18 cellular contexts compared by ENCODE assay signal in the genomic region with DNA sequence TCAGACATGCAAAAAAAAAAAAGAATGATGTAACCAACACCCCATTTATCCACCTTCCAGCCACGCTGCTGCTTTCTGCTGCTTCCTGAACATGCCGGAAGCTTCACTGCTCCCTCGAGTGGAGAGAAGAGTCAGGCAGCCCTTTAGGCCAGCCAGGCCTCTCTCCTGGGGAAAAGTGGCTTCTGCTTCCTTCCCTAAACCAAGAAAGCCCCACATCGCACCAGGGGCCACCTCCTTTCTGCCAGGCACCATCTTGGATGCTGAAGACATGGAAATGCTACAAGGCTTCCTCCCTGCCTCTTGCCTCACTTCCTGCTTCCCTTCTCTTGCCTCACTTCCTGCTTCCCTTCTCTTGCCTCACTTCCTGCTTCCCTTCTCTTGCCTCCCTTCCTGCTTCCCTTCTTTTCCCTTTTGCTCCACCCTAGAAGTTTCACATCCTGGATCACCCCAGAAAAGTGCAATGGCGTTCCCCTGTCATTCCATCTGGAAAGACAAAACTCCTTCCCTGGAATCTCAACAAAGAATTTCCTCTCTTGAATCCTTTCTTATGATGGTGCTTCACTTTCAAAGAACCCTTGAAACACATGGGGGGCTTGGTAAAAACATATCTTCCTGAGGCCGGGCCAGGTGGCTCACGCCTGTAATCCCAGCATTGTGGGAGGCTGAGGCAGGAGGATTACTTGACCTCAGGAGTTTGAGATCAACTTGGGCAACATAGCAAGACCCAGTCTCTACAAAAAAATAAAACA. TPM values are rescaled to one million over a fixed set of nuclear protein-coding genes. Genes with fewer than 3 reads are reported as not detected.
DNase-seq lines count a peak whose midpoint lies in the region; ATAC-seq, FAIRE-seq and TF ChIP-seq lines count a peak whose summit lies in the region.
"Had no signal": no experiment of that assay in that cellular context is flagged by ENCODE, and none has a peak within 500 bp of the region (broad histone marks: within the 10 kb centered on the region; RNA-seq: fewer than 3 reads in every experiment).

No MANE protein-coding gene starts in this region.

- RAD21 ChIA-PET in GM12878 (lab: Charles Lee; ENCODE audit: unreplicated experiment) = interaction anchor here (3.9 to 4.0 kb wide), 2 partner anchors 36 to 44 kb away, joined by 53 to 70 read pairs; no protein-coding TSS in a partner anchor

- intact Hi-C loops in activated naive CD4-positive, alpha-beta T cell treated with anti-CD3 and anti-CD28 coated beads for 36 hours (cut with micrococcal nuclease) = no loop called here
- intact Hi-C loops in GM12878 (cut with micrococcal nuclease; ENCODE audit: unreplicated experiment) = no loop called here
- intact Hi-C loops in posterior vena cava (cut with DNase I) = no loop called here

- BruUV-seq in GM12878 (replicated peaks; lab: Mats Ljungman, UMichigan) = no TSS peak

- POLR2A ChIA-PET in GM12878 (lab: Charles Lee) = no interaction called here

- TF ChIP-seq RAD21 in GM12878 (IDR thresholded peaks at IDR 0.05; ENCODE audit: insufficient read depth, low read depth, low read length) = no peak

- no peak overlapping the region for H2AFZ ChIP-seq in GM12878 (ENCODE audit: control insufficient read depth, low read depth, low read length)

- no peak overlapping the region for H3K4me3 Mint-ChIP-seq in activated naive CD4-positive, alpha-beta T cell treated with anti-CD3 and anti-CD28 coated beads for 36 hours
- H3K4me3 Mint-ChIP-seq: stimulated activated naive CD8-positive, alpha-beta T cell treated with anti-CD3 and anti-CD28 coated beads, Interleukin-15, Interleukin-2, amounts not matched to agents 100 ng/mL and 50 ng/mL, for 24 hours had no signal

- peak overlapping the region; percentile 49 for H3K27ac ChIP-seq in GM12878 (ENCODE audit: control insufficient read depth, insufficient read depth)
- H3K27ac ChIP-seq: right lobe of liver had no signal

- no peak for FAIRE-seq in GM12878 (lab: Jason Lieb, UNC)
- FAIRE-seq: H54 had no signal

- H3K4me1 ChIP-seq in GM12878 (ENCODE audit: control insufficient read depth, insufficient read depth, low read length) = peaks cover 54% of the 10 kb centered on the region
- H3K4me1 ChIP-seq: right lobe of liver had no signal

- peaks cover 8% of the 10 kb centered on the region; the same call in 2 of the 3 replicates for H3K9me3 ChIP-seq in GM12878 (replicated peaks; ENCODE audit: control insufficient read depth, insufficient read depth, low read length)
- H3K9me3 ChIP-seq: right lobe of liver had no signal

- no peaks in the 10 kb centered on the region for H3K27me3 Mint-ChIP-seq in activated naive CD4-positive, alpha-beta T cell treated with anti-CD3 and anti-CD28 coated beads for 36 hours (ENCODE audit: low read depth)

- TF ChIP-seq CTCF in GM12878 (IDR thresholded peaks at IDR 0.05 in 2 of 3, conservative IDR thresholded peaks at IDR 0.05 in 1 of 3; ENCODE audit: control insufficient read depth in 2 of 3, extremely low read depth in 1 of 3, insufficient read depth in 1 of 3, low read depth in 3 of 3, low read length in 3 of 3) = no peak

- no peak overlapping the region for H3K9ac ChIP-seq in GM12878 (ENCODE audit: control insufficient read depth, insufficient read depth, low read length)

- DNase-seq in activated naive CD4-positive, alpha-beta T cell treated with anti-CD3 and anti-CD28 coated beads for 36 hours = no peak
- DNase-seq in activated naive CD4-positive, alpha-beta T cell treated with Interleukin-2 at 50 U/mL for 16 hours = no peak
- DNase-seq in NCI-H69 (lab: John Stamatoyannopoulos, UW) (peak; percentile 20), GM12878 (ENCODE audit: low read depth, low spot score) (no peak), posterior vena cava (ENCODE audit: low spot score) (peak; percentile 12), iPS-NIHi11 (ENCODE audit: low spot score) (no peak), kidney glomerular epithelial cell (lab: John Stamatoyannopoulos, UW) (no peak)
- DNase-seq: activated T-cell treated with anti-CD3 and anti-CD28 coated beads, Interleukin-2, amount 50 U/mL, for 48 hours; DMS79 treated with DMSO at 0.1 percent for 48 hours; naive thymus-derived CD8-positive, alpha-beta T cell; NCI-H1048; RPMI8226; stimulated activated CD4-positive, alpha-beta T cell treated with anti-CD3 and anti-CD28 coated beads, Interleukin-4, amount 100 ng/mL, for 4 hours had no signal

- peaks cover 9 to 23% of the 10 kb centered on the region in 2 experiments for H3K36me3 ChIP-seq in GM12878 (ENCODE audit: control insufficient read depth in 2 of 2, insufficient read depth in 2 of 2, low read length in 1 of 2)
- H3K36me3 ChIP-seq: right lobe of liver had no signal

- TF ChIP-seq EP300 in GM12878 (IDR thresholded peaks at IDR 0.05; ENCODE audit: borderline replicate concordance in 1 of 2, control insufficient read depth in 1 of 2, low read depth in 2 of 2, low read length in 2 of 2) = no peak

- H4K20me1 ChIP-seq in GM12878 (ENCODE audit: control insufficient read depth, insufficient read depth) = no peaks in the 10 kb centered on the region

- H3K9me3 Mint-ChIP-seq in activated naive CD4-positive, alpha-beta T cell treated with anti-CD3 and anti-CD28 coated beads for 36 hours = peaks cover 19% of the 10 kb centered on the region

- TF ChIP-seq POLR2A in GM12878 (IDR thresholded peaks at IDR 0.05; ENCODE audit: low read depth, low read length) (no peak), GM18505 (IDR thresholded peaks at IDR 0.05; ENCODE audit: borderline replicate concordance, extremely low read depth, insufficient read depth, insufficient read length) (no peak)

- 0 out of 2 replicates have a peak overlapping the region, but pooled peaks have one; percentile 9 for H3K4me2 ChIP-seq in GM12878 (ENCODE audit: control insufficient read depth, insufficient read depth)

- H3K4me3 ChIP-seq in GM12878 = no peak overlapping the region
- H3K4me3 ChIP-seq: right lobe of liver had no signal

- peaks cover 84% of the 10 kb centered on the region for H3K79me2 ChIP-seq in GM12878 (ENCODE audit: control insufficient read depth, insufficient read depth, low read length)

- SMC1A ChIA-PET in GM12878 (lab: Charles Lee; ENCODE audit: uncharacterized antibody, unreplicated experiment) = interaction anchor here (1.0 to 5.3 kb wide), 3 partner anchors 14 to 43 kb away, joined by 3 to 106 read pairs (median 26); no protein-coding TSS in a partner anchor

- peaks cover 20% of the 10 kb centered on the region for H3K4me1 Mint-ChIP-seq in activated naive CD4-positive, alpha-beta T cell treated with anti-CD3 and anti-CD28 coated beads for 36 hours (ENCODE audit: low read depth)

- CTCF ChIA-PET in activated naive CD4-positive, alpha-beta T cell treated with anti-CD3 and anti-CD28 coated beads for 36 hours (lab: Charles Lee) = interaction anchor here (0.6 kb wide), 1 partner anchor 31 kb away, joined by 5 read pairs; no protein-coding TSS in a partner anchor
- CTCF ChIA-PET in GM12878 (lab: Yijun Ruan, JAX) = interaction anchor here (1.0 to 1.3 kb wide), 2 partner anchors 42 to 109 kb away, joined by 3 read pairs; no protein-coding TSS in a partner anchor

- in situ Hi-C loops in GM12878 (cut with MboI) = no loop called here

- 81% methylated on average over 7 of the region's 7 CpGs for WGBS in GM12878 (ENCODE audit: insufficient coverage, insufficient replicate concordance, low lambda C conversion rate, missing lambda C conversion rate)

- ATAC-seq in GM12878 (no peak), GM18505 (IDR thresholded peaks at IDR 0.05; ENCODE audit: unreplicated experiment) (no peak)
- ATAC-seq: naive thymus-derived CD8-positive, alpha-beta T cell; right lobe of liver had no signal

- peak overlapping the region; percentile 79 for H3K27ac Mint-ChIP-seq in activated naive CD4-positive, alpha-beta T cell treated with anti-CD3 and anti-CD28 coated beads for 36 hours

- no peaks in the 10 kb centered on the region for H3K27me3 ChIP-seq in GM12878 (replicated peaks in 1 of 2; ENCODE audit: control insufficient read depth in 2 of 2, insufficient read depth in 2 of 2, low read length in 1 of 2)
- H3K27me3 ChIP-seq: right lobe of liver had no signal

- peaks cover 14% of the 10 kb centered on the region for H3K36me3 Mint-ChIP-seq in activated naive CD4-positive, alpha-beta T cell treated with anti-CD3 and anti-CD28 coated beads for 36 hours (ENCODE audit: low read depth)

RNA-seq across cellular contexts. Expression of a gene that starts 18.7 kb away (rescaled TPM):
- 10 to 100 TPM; 18.6 to 18.8 TPM for total RNA-seq in activated naive CD4-positive, alpha-beta T cell treated with anti-CD3 and anti-CD28 coated beads for 36 hours
- 152 and 169 TPM in 2 replicates for total RNA-seq in GM12878 (2013; cell fraction: nucleolus; rRNA removed)
- total RNA-seq in GM12878 (2014; rRNA removed) (59.6 and 71.1 TPM in 2 replicates), GM12878 (2014; rRNA removed; fragmentation: Illumina TruSeq; extraction: Trizol) (32.8 and 40.6 TPM in 2 replicates), GM12878 (2021) (114 and 115 TPM in 2 replicates), posterior vena cava (1 to 10 TPM in 1 of 2 donors, under 1 TPM in 1; 1.00 to 1.3 TPM)
- polyA plus RNA-seq in GM12878 (2011; ENCODE audit: low read depth) = 15.7 TPM
- polyA plus RNA-seq in GM12878 (2011; rRNA removed) (18.2 and 40.5 TPM in 2 replicates), GM12878 (2014; fragmentation: Illumina TruSeq; extraction: Trizol) (12.4 and 49.6 TPM in 2 replicates), GM12878 (2014; fragmentation: Nextera tagmentation; extraction: Ambion mirVana) (10 to 100 TPM in 1 of 2 experiments, 1 to 10 TPM in 1; 9.8 to 32.0 TPM), GM12878 (2014; rRNA removed) (68.0 and 85.0 TPM in 2 replicates), GM12878 (2016; fragmentation: Nextera tagmentation; extraction: Ambion mirVana) (10 to 100 TPM; 69.7 to 71.9 TPM)
- polyA plus RNA-seq in GM12878 (2011; cell fraction: cytosol; rRNA removed) = 58.2 and 63.2 TPM in 2 replicates
- 60.0 and 69.8 TPM in 2 replicates for polyA plus RNA-seq in GM12878 (2011; cell fraction: nucleus; rRNA removed)
- polyA plus RNA-seq in GM12878 (2012) = 37.2 and 56.8 TPM in 2 replicates
- 33.1 and 63.8 TPM in 2 replicates for polyA minus RNA-seq in GM12878 (2011; rRNA and poly(A)+ RNA removed)
- polyA minus RNA-seq in GM12878 (2011; cell fraction: cytosol; rRNA and poly(A)+ RNA removed) = 32.3 and 32.7 TPM in 2 replicates
- 25.4 and 41.4 TPM in 2 replicates for polyA minus RNA-seq in GM12878 (2011; cell fraction: nucleus; rRNA and poly(A)+ RNA removed)
- total RNA-seq: HT-29; naive thymus-derived CD8-positive, alpha-beta T cell had no signal
- polyA plus RNA-seq: naive thymus-derived CD8-positive, alpha-beta T cell had no signal

Comparison
In these comparisons a context has a peak if more than half of its experiments do, and no peak if none do; other contexts are left out.
1. DNase-seq: peak in NCI-H69 (single experiment) and posterior vena cava (single experiment); none in activated naive CD4-positive, alpha-beta T cell treated with anti-CD3 and anti-CD28 coated beads for 36 hours (single experiment), activated naive CD4-positive, alpha-beta T cell treated with Interleukin-2 at 50 U/mL for 16 hours (single experiment), GM12878 (single experiment), iPS-NIHi11 (single experiment) and kidney glomerular epithelial cell (single experiment).
2. RNA of a gene that starts 18.7 kb away (total RNA-seq): 32.8 to 169 TPM in GM12878 and 18.6 to 18.8 TPM in activated naive CD4-positive, alpha-beta T cell treated with anti-CD3 and anti-CD28 coated beads for 36 hours; 1.00 to 1.3 TPM in posterior vena cava; every median in the first group is over 4 times any median in the second.